Comparison of ENCODE assay signal across 21 cellular contexts in the genomic region with DNA sequence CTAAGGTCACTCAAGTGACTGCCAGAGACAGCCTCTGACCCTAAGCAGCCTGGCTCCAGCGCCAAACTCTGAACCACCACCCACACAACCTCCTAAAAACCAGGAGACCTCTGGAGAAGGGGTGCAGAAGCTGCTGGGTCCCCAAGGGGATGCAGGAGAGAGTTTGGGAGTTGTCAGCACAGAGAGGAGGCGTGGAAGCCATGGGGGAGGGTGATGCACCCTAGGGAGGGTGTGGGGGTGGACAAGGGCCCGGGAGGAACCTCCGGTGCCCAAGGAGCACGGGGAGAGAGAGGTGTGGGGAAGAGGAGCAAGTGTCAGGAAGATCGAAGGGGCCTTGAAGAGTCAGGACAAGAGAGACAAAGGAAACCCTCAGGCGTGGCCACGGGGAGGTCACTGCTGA. TPM values are rescaled to one million over a fixed set of nuclear protein-coding genes. Genes with fewer than 3 reads are reported as not detected.
DNase-seq lines count a peak whose midpoint lies in the region; ATAC-seq, FAIRE-seq and TF ChIP-seq lines count a peak whose summit lies in the region.
"Had no signal": no experiment of that assay in that cellular context is flagged by ENCODE, and none has a peak within 500 bp of the region (broad histone marks: within the 10 kb centered on the region; RNA-seq: fewer than 3 reads in every experiment).

No MANE protein-coding gene starts in this region.

- CTCF ChIA-PET in HCT116 (lab: Charles Lee) = no interaction called here

- H3K23ac ChIP-seq in neuronal stem cell (ENCODE audit: low read depth, low read length, poor library complexity) = no peak overlapping the region

- H3K4me3 Mint-ChIP-seq in astrocyte (ENCODE audit: unreplicated experiment) = no peak overlapping the region
- H3K4me3 Mint-ChIP-seq: CD14-positive monocyte had no signal

- TF ChIP-seq RAD21 in HCT116 (IDR thresholded peaks at IDR 0.05; ENCODE audit: low read depth) = no peak

- peak overlapping the region; percentile 47 for H3K27ac Mint-ChIP-seq in astrocyte (ENCODE audit: unreplicated experiment)

- WGBS in neuronal stem cell (ENCODE audit: extremely low coverage in 2 of 2, insufficient read length in 2 of 2, insufficient replicate concordance in 1 of 2), 2 donors = no CpG with 5 or more reads among the region's 8 CpGs
- 71 to 77% methylated on average over 8 of the region's 8 CpGs for WGBS in upper lobe of left lung, 2 donors

- H3K9ac ChIP-seq in HCT116 (ENCODE audit: low read length) = no peak overlapping the region
- H3K9ac ChIP-seq in astrocyte (ENCODE audit: low read length) = no peak overlapping the region
- H3K9ac ChIP-seq in neuronal stem cell (ENCODE audit: low read depth, low read length, poor library complexity) = no peak overlapping the region

- H2BK15ac ChIP-seq in neuronal stem cell (ENCODE audit: low read length) = no peak overlapping the region

- H3K27ac ChIP-seq in HCT116 (ENCODE audit: low read depth, low read length) = peak overlapping the region; percentile 36; the same call in 1 of the 2 replicates
- H3K27ac ChIP-seq in astrocyte (ENCODE audit: low read depth, low read length) = no peak overlapping the region
- H3K27ac ChIP-seq in neuronal stem cell (replicated peaks; ENCODE audit: low read length) = no peak overlapping the region
- peak overlapping the region in 3 of 4 donors; percentile 32 to 73 (median 71) for H3K27ac ChIP-seq in upper lobe of left lung
- H3K27ac ChIP-seq in tibial artery = no peak overlapping the region
- H3K27ac ChIP-seq: HL-60, RWPE1 had no signal

- intact Hi-C loops in HCT116 (cut with micrococcal nuclease) (no loop called here), tibial artery (cut with DNase I; ENCODE audit: low total_unique reads) (no loop called here)

- TF ChIP-seq CTCF in HCT116 (IDR thresholded peaks at IDR 0.05 in 2 of 3, conservative IDR thresholded peaks at IDR 0.05 in 1 of 3; ENCODE audit: borderline replicate concordance in 1 of 3, insufficient read depth in 1 of 3, low read depth in 2 of 3, low read length in 2 of 3) (no peak), astrocyte (IDR thresholded peaks at IDR 0.05; ENCODE audit: insufficient read depth, low read depth, low read length) (no peak), upper lobe of left lung (IDR thresholded peaks at IDR 0.05) (no peak), tibial artery (IDR thresholded peaks at IDR 0.05) (no peak)

- H3K27me3 ChIP-seq in HCT116 (ENCODE audit: insufficient read depth, low read length) (no peaks in the 10 kb centered on the region), astrocyte (ENCODE audit: insufficient read depth, low read length) (no peaks in the 10 kb centered on the region), neuronal stem cell (ENCODE audit: control insufficient read depth in 3 of 3, insufficient read depth in 3 of 3, low read depth in 1 of 3, low read length in 3 of 3) (peaks cover 0 to 5% (median 0%) of the 10 kb centered on the region in 3 experiments), upper lobe of left lung (no peaks in the 10 kb centered on the region), tibial artery (no peaks in the 10 kb centered on the region)

- H3K18ac ChIP-seq in neuronal stem cell (ENCODE audit: low read length) = peak overlapping the region; percentile 7

- H2BK5ac ChIP-seq in neuronal stem cell (ENCODE audit: low read length) = no peak overlapping the region

- no peak overlapping the region for H3K4ac ChIP-seq in neuronal stem cell (ENCODE audit: low read length)

- no peak overlapping the region for H4K8ac ChIP-seq in neuronal stem cell (ENCODE audit: low read depth, low read length)

- H2BK12ac ChIP-seq in neuronal stem cell (ENCODE audit: low read length) = no peak overlapping the region

- peaks cover 4% of the 10 kb centered on the region for H3K36me3 Mint-ChIP-seq in astrocyte (ENCODE audit: low read depth, unreplicated experiment)
- H3K36me3 Mint-ChIP-seq: CD14-positive monocyte had no signal

- H3K4me1 Mint-ChIP-seq in astrocyte (ENCODE audit: low read depth, unreplicated experiment) = no peaks in the 10 kb centered on the region

- no peak overlapping the region for H2AK5ac ChIP-seq in neuronal stem cell (ENCODE audit: low read depth, low read length)

- DNase-seq in HCT116 (ENCODE audit: low read depth, low spot score) = no peak
- no peak for DNase-seq in astrocyte (ENCODE audit: low read depth)
- no peak for DNase-seq in neuronal stem cell (ENCODE audit: low spot score)
- DNase-seq in upper lobe of left lung = no peak
- DNase-seq in tibial artery = no peak
- no peak for DNase-seq in GM19239 (ENCODE audit: insufficient read length, low spot score)
- DNase-seq: AML-193, IMR-90, NCI-H1417 treated with DMSO at 0.1 percent for 48 hours, NCI-H1930, NCI-H345, NCI-H524 treated with DMSO at 0.1 percent for 48 hours, SIG-M5 had no signal

- no peak for TF ChIP-seq EP300 in upper lobe of left lung (IDR thresholded peaks at IDR 0.05)

- POLR2A ChIA-PET in HCT116 (lab: Charles Lee) = no interaction called here

- H3K9me2 ChIP-seq in HCT116 (ENCODE audit: insufficient read depth) = no peaks in the 10 kb centered on the region

- H3K9me3 Mint-ChIP-seq in astrocyte (ENCODE audit: unreplicated experiment) = no peaks in the 10 kb centered on the region

- peaks cover 15 to 19% of the 10 kb centered on the region in 2 experiments for H3K4me1 ChIP-seq in HCT116 (ENCODE audit: control insufficient read depth in 1 of 2, insufficient read depth in 2 of 2, low read length in 2 of 2)
- H3K4me1 ChIP-seq in astrocyte (ENCODE audit: insufficient read depth, low read length) = no peaks in the 10 kb centered on the region
- no peaks in the 10 kb centered on the region for H3K4me1 ChIP-seq in neuronal stem cell (ENCODE audit: control insufficient read depth in 2 of 2, insufficient read depth in 1 of 2, low read depth in 1 of 2, low read length in 2 of 2)
- peaks cover 4 to 24% (median 16%) of the 10 kb centered on the region in 4 donors for H3K4me1 ChIP-seq in upper lobe of left lung
- H3K4me1 ChIP-seq in tibial artery = no peaks in the 10 kb centered on the region

- no peak overlapping the region for H3K4me3 ChIP-seq in HCT116 (replicated peaks in 1 of 2; ENCODE audit: low read depth in 1 of 2, low read length in 2 of 2)
- no peak overlapping the region for H3K4me3 ChIP-seq in astrocyte (ENCODE audit: insufficient read depth, low read depth, low read length)
- H3K4me3 ChIP-seq in neuronal stem cell (ENCODE audit: low read length in 2 of 2) = no peak overlapping the region
- H3K4me3 ChIP-seq in upper lobe of left lung = no peak overlapping the region
- H3K4me3 ChIP-seq in tibial artery = no peak overlapping the region

- ATAC-seq in HCT116 (no peak), upper lobe of left lung (ENCODE audit: low FRiP score in 2 of 2) (no peak), HG02623 (IDR thresholded peaks at IDR 0.05; ENCODE audit: unreplicated experiment) (no peak)

- H4K20me1 ChIP-seq in HCT116 (ENCODE audit: insufficient read depth) (no peaks in the 10 kb centered on the region), astrocyte (ENCODE audit: insufficient read depth, low read length) (no peaks in the 10 kb centered on the region)

- H4K91ac ChIP-seq in neuronal stem cell (ENCODE audit: low read depth, low read length, poor library complexity) = no peak overlapping the region

- FAIRE-seq in astrocyte (lab: Jason Lieb, UNC) (no peak), GM19239 (lab: Jason Lieb, UNC) (no peak)
- FAIRE-seq: G401.6, HTR-8/SVneo had no signal

- no peaks in the 10 kb centered on the region for H3K79me2 ChIP-seq in HCT116 (ENCODE audit: insufficient read depth, low read length)
- no peaks in the 10 kb centered on the region for H3K79me2 ChIP-seq in astrocyte (ENCODE audit: insufficient read depth, low read length)

- RAD21 ChIA-PET in HCT116 (lab: Charles Lee; ENCODE audit: low non-redundant PET in 1 of 2, low total read pairs in 2 of 2, uncharacterized antibody in 2 of 2, unreplicated experiment in 2 of 2) = no interaction called here

- H3K9me3 ChIP-seq in HCT116 (ENCODE audit: control insufficient read depth in 1 of 2, insufficient read depth in 1 of 2, low read depth in 1 of 2, low read length in 2 of 2) (no peaks in the 10 kb centered on the region), astrocyte (ENCODE audit: insufficient read depth, low read depth, low read length) (no peaks in the 10 kb centered on the region), neuronal stem cell (replicated peaks in 1 of 2; ENCODE audit: control insufficient read depth in 2 of 2, insufficient read depth in 1 of 2, low read depth in 1 of 2, low read length in 2 of 2) (no peaks in the 10 kb centered on the region), upper lobe of left lung (no peaks in the 10 kb centered on the region), tibial artery (no peaks in the 10 kb centered on the region)

- H3K27me3 Mint-ChIP-seq in astrocyte (ENCODE audit: low read depth, unreplicated experiment) = peaks cover 22% of the 10 kb centered on the region

- H3K14ac ChIP-seq in neuronal stem cell (ENCODE audit: low read length) = no peak overlapping the region

- no peak overlapping the region for H2BK120ac ChIP-seq in neuronal stem cell (ENCODE audit: low read depth, low read length)

- H3K79me1 ChIP-seq in neuronal stem cell (ENCODE audit: low read depth, low read length) = no peaks in the 10 kb centered on the region

- H3K36me3 ChIP-seq in HCT116 (ENCODE audit: control insufficient read depth in 1 of 2, insufficient read depth in 2 of 2, low read length in 2 of 2) (no peaks in the 10 kb centered on the region), astrocyte (ENCODE audit: insufficient read depth, low read length) (no peaks in the 10 kb centered on the region), neuronal stem cell (replicated peaks in 1 of 2; ENCODE audit: control insufficient read depth in 2 of 2, insufficient read depth in 2 of 2, low read length in 2 of 2) (no peaks in the 10 kb centered on the region), upper lobe of left lung (peaks cover 0 to 24% (median 12%) of the 10 kb centered on the region in 4 donors), tibial artery (peaks cover 0 to 10% (median 0%) of the 10 kb centered on the region in 3 donors)

- BruUV-seq in HCT116 (replicated peaks; lab: Mats Ljungman, UMichigan) = no TSS peak

- TF ChIP-seq POLR2A in HCT116 (IDR thresholded peaks at IDR 0.05; ENCODE audit: borderline replicate concordance, extremely low read depth, insufficient read depth, insufficient read length) (no peak), upper lobe of left lung (IDR thresholded peaks at IDR 0.05) (no peak)

- H3K4me2 ChIP-seq in HCT116 (ENCODE audit: low read length) (peak overlapping the region; percentile 64), astrocyte (ENCODE audit: low read length) (no peak overlapping the region), neuronal stem cell (ENCODE audit: insufficient read depth, low read length, poor library complexity, severe bottlenecking) (no peak overlapping the region)

- no peak overlapping the region for H2AFZ ChIP-seq in HCT116 (ENCODE audit: low read depth, low read length, poor library complexity, severe bottlenecking)
- H2AFZ ChIP-seq in astrocyte (ENCODE audit: low read depth, low read length) = no peak overlapping the region
- no peak overlapping the region for H2AFZ ChIP-seq in neuronal stem cell (ENCODE audit: low read length)

RNA-seq across cellular contexts. Expression of gene HIPK4, which starts 2.1 kb away (rescaled TPM):
- total RNA-seq in HCT116 (2021; ENCODE audit: unreplicated experiment) = 0.74 TPM
- polyA plus RNA-seq in HCT116 (2012) = 0.61 and 0.77 TPM in 2 replicates
- 0.12 TPM in 1 of 2 replicates, not detected in the other for total RNA-seq in astrocyte
- 0.29 TPM for polyA plus RNA-seq in neuronal stem cell (2013, experiment 1 of 2)
- 0.28 TPM for polyA plus RNA-seq in neuronal stem cell (2013, experiment 2 of 2)
- 1 to 10 TPM in 1 of 6 donors, under 1 TPM in 4, not detected in 1; 0.17 to 1.0 (median 0.46) TPM for total RNA-seq in upper lobe of left lung
- total RNA-seq: H4, MCF 10A had no signal
- polyA plus RNA-seq: CD14-positive monocyte had no signal

RNA-seq across cellular contexts. Expression of gene PRX, which starts 21.1 kb away (rescaled TPM):
- total RNA-seq in HCT116 (2021; ENCODE audit: unreplicated experiment) (4.8 TPM), astrocyte (1.5 and 2.6 TPM in 2 replicates), upper lobe of left lung (100 to 1,000 TPM in 1 of 6 donors, 10 to 100 TPM in 5; 30.1 to 146 (median 51.5) TPM)
- 4.8 and 5.1 TPM in 2 replicates for polyA plus RNA-seq in HCT116 (2012)
- 1.9 TPM for polyA plus RNA-seq in neuronal stem cell (2013, experiment 1 of 2)
- polyA plus RNA-seq in neuronal stem cell (2013, experiment 2 of 2) = 1.9 TPM

RNA-seq across cellular contexts. Expression of gene SERTAD1, which starts 33.7 kb away (rescaled TPM):
- total RNA-seq in HCT116 (2021; ENCODE audit: unreplicated experiment) = 30.3 TPM
- polyA plus RNA-seq in HCT116 (2012) = 44.7 and 48.8 TPM in 2 replicates
- total RNA-seq in astrocyte = 21.6 and 22.9 TPM in 2 replicates
- polyA plus RNA-seq in neuronal stem cell (2013, experiment 1 of 2) = 2.7 TPM
- polyA plus RNA-seq in neuronal stem cell (2013, experiment 2 of 2) = 2.7 TPM
- total RNA-seq in upper lobe of left lung = 10 to 100 TPM in 4 of 6 donors, 1 to 10 TPM in 2; 2.1 to 37.5 (median 18.4) TPM

RNA-seq across cellular contexts. Expression of gene PLD3, which starts 43.6 kb away (rescaled TPM):
- 123 TPM for total RNA-seq in HCT116 (2021; ENCODE audit: unreplicated experiment)
- polyA plus RNA-seq in HCT116 (2012) = 233 and 251 TPM in 2 replicates
- 728 and 882 TPM in 2 replicates for total RNA-seq in astrocyte
- 175 TPM for polyA plus RNA-seq in neuronal stem cell (2013, experiment 1 of 2)
- polyA plus RNA-seq in neuronal stem cell (2013, experiment 2 of 2) = 166 TPM
- total RNA-seq in upper lobe of left lung = 100 to 1,000 TPM; 257 to 710 (median 470) TPM

RNA-seq across cellular contexts. Expression of gene C19orf47, which starts 43.9 kb away (rescaled TPM):
- 18.0 TPM for total RNA-seq in HCT116 (2021; ENCODE audit: unreplicated experiment)
- 10.0 and 12.5 TPM in 2 replicates for polyA plus RNA-seq in HCT116 (2012)
- 18.2 and 20.6 TPM in 2 replicates for total RNA-seq in astrocyte
- 12.3 TPM for polyA plus RNA-seq in neuronal stem cell (2013, experiment 1 of 2)
- polyA plus RNA-seq in neuronal stem cell (2013, experiment 2 of 2) = 12.6 TPM
- 10 to 100 TPM; 12.6 to 59.7 (median 16.4) TPM for total RNA-seq in upper lobe of left lung

Comparison
In these comparisons a context has a peak if more than half of its experiments do, and no peak if none do; other contexts are left out.
1. H3K27ac ChIP-seq: peak in HCT116 (single experiment) and upper lobe of left lung (3 of 4); none in astrocyte (single experiment), neuronal stem cell (single experiment) and tibial artery (0 of 2).